ENCODE assay signal across 18 cellular contexts in genomic region chr12:105978686-105979085, GRCh38.
A peak's percentile ranks its signal among the peaks of the same experiment; 100 is the strongest.
DNase-seq lines count a peak whose midpoint lies in the region; ATAC-seq and TF ChIP-seq lines count a peak whose summit lies in the region.
"Had no signal": no experiment of that assay in that cellular context is flagged by ENCODE, and none has a peak within 500 bp of the region (broad histone marks: within the 10 kb centered on the region; RNA-seq: fewer than 3 reads in every experiment).

No MANE protein-coding gene starts in this region.

- H3K27ac ChIP-seq in endodermal cell (ENCODE audit: low read depth, low read length) (peak overlapping the region; percentile 2), heart right ventricle (no peak overlapping the region)
- H3K27ac ChIP-seq: BLaER1 treated with 17β-estradiol and CSF1 and Interleukin-3, amounts not matched to agents 10 nM and 100 nM had no signal

- TF ChIP-seq CTCF in endodermal cell (conservative IDR thresholded peaks at IDR 0.05) (no peak), nephron progenitor cell (IDR thresholded peaks at IDR 0.05) (no peak), GM10266 (IDR thresholded peaks at IDR 0.05; ENCODE audit: control insufficient read depth, insufficient read depth, low read depth, missing control alignments) (no peak), progenitor cell of endocrine pancreas (IDR thresholded peaks at IDR 0.05; ENCODE audit: unreplicated experiment) (no peak), heart right ventricle (IDR thresholded peaks at IDR 0.05) (no peak)

- 53 to 92% methylated on average over 2 to 3 of the region's 3 CpGs for WGBS in endodermal cell (ENCODE audit: insufficient coverage in 1 of 2, insufficient read length in 1 of 2), 2 experiments
- 74 to 76% methylated on average over 3 of the region's 3 CpGs for WGBS in heart right ventricle, 2 donors

- H3K9me3 Mint-ChIP-seq in endodermal cell (no peaks in the 10 kb centered on the region), nephron progenitor cell (no peaks in the 10 kb centered on the region), progenitor cell of endocrine pancreas (ENCODE audit: low read depth) (no peaks in the 10 kb centered on the region)
- H3K9me3 Mint-ChIP-seq: CD8-positive, alpha-beta memory T cell; GM23338 had no signal

- no peaks in the 10 kb centered on the region for H3K4me1 ChIP-seq in endodermal cell (ENCODE audit: control insufficient read depth, insufficient read depth, low read length)
- H3K4me1 ChIP-seq in heart right ventricle, result peaks cover 0 to 23% (median 14%) of the 10 kb centered on the region in 9 donors
- H3K4me1 ChIP-seq: BLaER1 treated with 17β-estradiol and CSF1 and Interleukin-3, amounts not matched to agents 10 nM and 100 nM had no signal

- H3K36me3 Mint-ChIP-seq in endodermal cell (ENCODE audit: low read depth), result no peaks in the 10 kb centered on the region
- no peaks in the 10 kb centered on the region for H3K36me3 Mint-ChIP-seq in nephron progenitor cell (ENCODE audit: low read depth)
- no peaks in the 10 kb centered on the region for H3K36me3 Mint-ChIP-seq in progenitor cell of endocrine pancreas (ENCODE audit: insufficient read depth)
- H3K36me3 Mint-ChIP-seq: CD8-positive, alpha-beta memory T cell had no signal

- DNase-seq in EH (ENCODE audit: low read depth), result peak; percentile 62
- peak; percentile 2 for DNase-seq in OCI-M1 (lab: John Stamatoyannopoulos, UW)
- no peak for DNase-seq in endodermal cell
- DNase-seq in nephron progenitor cell, result no peak
- DNase-seq in GM10266 (ENCODE audit: extremely low spot score), result no peak
- no peak for DNase-seq in progenitor cell of endocrine pancreas (ENCODE audit: low spot score, unreplicated experiment)
- DNase-seq in NCI-H345 (lab: John Stamatoyannopoulos, UW), result no peak
- no peak for DNase-seq in heart right ventricle
- DNase-seq: CD8-positive, alpha-beta memory T cell; DMS79 treated with DMSO at 0.1 percent for 48 hours; GF-D8; KG1; MM.1S; NCI-H1105; NCI-H187; NCI-H446 had no signal

- H3K36me3 ChIP-seq in endodermal cell (ENCODE audit: control insufficient read depth, insufficient read depth, low read length), result no peaks in the 10 kb centered on the region
- no peaks in the 10 kb centered on the region for H3K36me3 ChIP-seq in heart right ventricle
- H3K36me3 ChIP-seq: BLaER1 treated with 17β-estradiol and CSF1 and Interleukin-3, amounts not matched to agents 10 nM and 100 nM had no signal

- no peak overlapping the region for H3K9ac ChIP-seq in endodermal cell (ENCODE audit: extremely low read depth, low read length, poor library complexity, severe bottlenecking)
- H3K9ac ChIP-seq: BLaER1 treated with 17β-estradiol and CSF1 and Interleukin-3, amounts not matched to agents 10 nM and 100 nM had no signal

- H3K9me3 ChIP-seq in endodermal cell (ENCODE audit: control insufficient read depth, low read length) (no peaks in the 10 kb centered on the region), heart right ventricle (no peaks in the 10 kb centered on the region)
- H3K9me3 ChIP-seq: BLaER1 treated with 17β-estradiol and CSF1 and Interleukin-3, amounts not matched to agents 10 nM and 100 nM had no signal

- H3K4me3 Mint-ChIP-seq in endodermal cell (no peak overlapping the region), nephron progenitor cell (no peak overlapping the region), progenitor cell of endocrine pancreas (ENCODE audit: low read depth) (no peak overlapping the region)
- H3K4me3 Mint-ChIP-seq: CD8-positive, alpha-beta memory T cell; GM23338 had no signal

- H3K27me3 ChIP-seq in endodermal cell (ENCODE audit: control insufficient read depth, insufficient read depth, low read length, poor library complexity, severe bottlenecking) (peaks cover 6% of the 10 kb centered on the region), heart right ventricle (no peaks in the 10 kb centered on the region)
- H3K27me3 ChIP-seq: BLaER1 treated with 17β-estradiol and CSF1 and Interleukin-3, amounts not matched to agents 10 nM and 100 nM had no signal

- intact Hi-C loops in heart right ventricle (cut with DNase I), result no loop called here

- H3K27ac Mint-ChIP-seq in endodermal cell, result no peak overlapping the region
- H3K27ac Mint-ChIP-seq in nephron progenitor cell, result peak overlapping the region; percentile 39
- no peak overlapping the region for H3K27ac Mint-ChIP-seq in progenitor cell of endocrine pancreas
- H3K27ac Mint-ChIP-seq: CD8-positive, alpha-beta memory T cell; GM23338 had no signal

- no peak for ATAC-seq in heart right ventricle
- ATAC-seq: GM23338 had no signal

- H3K4me3 ChIP-seq in endodermal cell (ENCODE audit: low read length) (no peak overlapping the region), heart right ventricle (no peak overlapping the region)
- H3K4me3 ChIP-seq: BLaER1 treated with 17β-estradiol and CSF1 and Interleukin-3, amounts not matched to agents 10 nM and 100 nM; GM23338 had no signal

- H3K27me3 Mint-ChIP-seq in endodermal cell (ENCODE audit: insufficient read depth) (peaks cover 24% of the 10 kb centered on the region), nephron progenitor cell (ENCODE audit: low read depth, poor library complexity) (peaks cover 12% of the 10 kb centered on the region), progenitor cell of endocrine pancreas (peaks cover 12% of the 10 kb centered on the region)

- H3K4me1 Mint-ChIP-seq in endodermal cell (no peaks in the 10 kb centered on the region), nephron progenitor cell (peaks cover 15% of the 10 kb centered on the region), progenitor cell of endocrine pancreas (ENCODE audit: low read depth) (no peaks in the 10 kb centered on the region)
- H3K4me1 Mint-ChIP-seq: CD8-positive, alpha-beta memory T cell had no signal

Comparison
In these comparisons a context has a peak if more than half of its experiments do, and no peak if none do; other contexts are left out.
1. DNase-seq: peak in EH (single experiment) and OCI-M1 (single experiment); none in endodermal cell (single experiment), nephron progenitor cell (single experiment), GM10266 (single experiment), progenitor cell of endocrine pancreas (single experiment), NCI-H345 (single experiment) and heart right ventricle (0 of 2).